Comparison of ENCODE assay signal across 8 cellular contexts in genomic region chr7:121544726-121545125, GRCh38.
DNase-seq lines count a peak whose midpoint lies in the region; ATAC-seq and TF ChIP-seq lines count a peak whose summit lies in the region.

No MANE protein-coding gene starts in this region.

- H3K27ac ChIP-seq in colonic mucosa: no peak overlapping the region

- intact Hi-C loops in Calu3 (cut with micrococcal nuclease; ENCODE audit: unreplicated experiment): loop anchor here (1.0 to 10.0 kb wide), 4 partner anchors 14 to 200 kb away; no protein-coding TSS in a partner anchor
- intact Hi-C loops in colonic mucosa (cut with DNase I): loop anchor here (10.0 kb wide), 1 partner anchor 450 kb away; no protein-coding TSS in a partner anchor

- peak overlapping the region; percentile 70 for H3K27ac Mint-ChIP-seq in Calu3 (ENCODE audit: unreplicated experiment)
- H3K27ac Mint-ChIP-seq in type B pancreatic cell: peak overlapping the region; percentile 80

- H3K27me3 Mint-ChIP-seq in Calu3 (ENCODE audit: unreplicated experiment) (no peaks in the 10 kb centered on the region), type B pancreatic cell (no peaks in the 10 kb centered on the region)

- no peaks in the 10 kb centered on the region for H3K27me3 ChIP-seq in MG63
- H3K27me3 ChIP-seq in colonic mucosa: no peaks in the 10 kb centered on the region

- TF ChIP-seq CTCF in Calu3 (IDR thresholded peaks at IDR 0.05; ENCODE audit: unreplicated experiment) (no peak), epithelial cell of proximal tubule (conservative IDR thresholded peaks at IDR 0.05; ENCODE audit: low read depth, low read length) (no peak), type B pancreatic cell (conservative IDR thresholded peaks at IDR 0.05) (no peak), colonic mucosa (IDR thresholded peaks at IDR 0.05) (no peak)

- peak; percentile 71 for ATAC-seq in GM21619 (IDR thresholded peaks at IDR 0.05; ENCODE audit: unreplicated experiment)

- H3K9me3 Mint-ChIP-seq in Calu3 (ENCODE audit: low read depth, unreplicated experiment) (no peaks in the 10 kb centered on the region), type B pancreatic cell (peaks cover 4% of the 10 kb centered on the region)

- no peak overlapping the region for H3K4me3 Mint-ChIP-seq in Calu3 (ENCODE audit: low read depth, unreplicated experiment)
- peak overlapping the region; percentile 34 for H3K4me3 Mint-ChIP-seq in type B pancreatic cell

- no peaks in the 10 kb centered on the region for H3K4me1 ChIP-seq in colonic mucosa

- H3K4me1 Mint-ChIP-seq in Calu3 (ENCODE audit: low read depth, unreplicated experiment) (peaks cover 34% of the 10 kb centered on the region), type B pancreatic cell (ENCODE audit: unreplicated experiment) (no peaks in the 10 kb centered on the region)

- DNase-seq in Calu3: peak; percentile 65
- peak; percentile 4 for DNase-seq in MG63
- peak; percentile 100 for DNase-seq in epithelial cell of proximal tubule (ENCODE audit: low read depth)
- no peak for DNase-seq in type B pancreatic cell (ENCODE audit: extremely low spot score, unreplicated experiment)
- no peak for DNase-seq in colonic mucosa
- no peak for DNase-seq in COR-L47 (lab: John Stamatoyannopoulos, UW)
- DNase-seq in UCSD-AML1 (lab: John Stamatoyannopoulos, UW; ENCODE audit: unreplicated experiment): no peak

- H3K4me3 ChIP-seq in MG63 (no peak overlapping the region), epithelial cell of proximal tubule (ENCODE audit: low read depth, low read length) (no peak overlapping the region), colonic mucosa (no peak overlapping the region)

- H3K36me3 Mint-ChIP-seq in Calu3 (ENCODE audit: insufficient read depth, unreplicated experiment): peaks cover 9% of the 10 kb centered on the region
- peaks cover 4% of the 10 kb centered on the region for H3K36me3 Mint-ChIP-seq in type B pancreatic cell

- H3K9ac ChIP-seq in colonic mucosa (ENCODE audit: low read depth in 2 of 2, low read length in 2 of 2): no peak overlapping the region

- H3K9me3 ChIP-seq in MG63 (no peaks in the 10 kb centered on the region), colonic mucosa (no peaks in the 10 kb centered on the region)

- CTCF ChIA-PET in Calu3 (lab: Charles Lee): interaction anchor here (0.6 to 1.6 kb wide), 10 partner anchors 9 to 450 kb away, joined by 3 to 10 read pairs (median 6); partner anchors contain the start of gene FAM3C

- H3K36me3 ChIP-seq in MG63 (no peaks in the 10 kb centered on the region), colonic mucosa (no peaks in the 10 kb centered on the region)

- BruUV-seq in Calu3 (replicated peaks; lab: Mats Ljungman, UMichigan): no TSS peak

Comparison
In these comparisons a context has a peak if more than half of its experiments do, and no peak if none do; other contexts are left out.
1. DNase-seq: peak in Calu3 (single experiment), MG63 (single experiment) and epithelial cell of proximal tubule (single experiment); none in type B pancreatic cell (single experiment), colonic mucosa (single experiment), COR-L47 (single experiment) and UCSD-AML1 (single experiment).